ENCODE assay signal across 17 cellular contexts in genomic region chr3:153880493-153880892, GRCh38.
A peak's percentile ranks its signal among the peaks of the same experiment; 100 is the strongest.
DNase-seq lines count a peak whose midpoint lies in the region; ATAC-seq, FAIRE-seq and TF ChIP-seq lines count a peak whose summit lies in the region.
"Had no signal": no experiment of that assay in that cellular context is flagged by ENCODE, and none has a peak within 500 bp of the region (broad histone marks: within the 10 kb centered on the region; RNA-seq: fewer than 3 reads in every experiment).

No MANE protein-coding gene starts in this region.

- TF ChIP-seq CTCF in mammary epithelial cell (conservative IDR thresholded peaks at IDR 0.05 in 1 of 2, IDR thresholded peaks at IDR 0.05 in 1 of 2; ENCODE audit: extremely low read depth in 1 of 2, insufficient read depth in 1 of 2, low read depth in 1 of 2, low read length in 2 of 2), result no peak
- no peak for TF ChIP-seq CTCF in foreskin keratinocyte (conservative IDR thresholded peaks at IDR 0.05)

- no peaks in the 10 kb centered on the region for H3K9me3 ChIP-seq in mammary epithelial cell (replicated peaks; ENCODE audit: insufficient read depth, low read length)
- H3K9me3 ChIP-seq in CD4-positive, alpha-beta memory T cell (ENCODE audit: control insufficient read depth in 1 of 2, low read length in 2 of 2), result no peaks in the 10 kb centered on the region
- H3K9me3 ChIP-seq: BE2C had no signal

- H3K36me3 Mint-ChIP-seq in CD4-positive, alpha-beta memory T cell, result no peaks in the 10 kb centered on the region

- no peaks in the 10 kb centered on the region for H4K20me1 ChIP-seq in mammary epithelial cell (ENCODE audit: insufficient read depth, low read length)

- no peak overlapping the region for H3K4me3 Mint-ChIP-seq in CD4-positive, alpha-beta memory T cell
- H3K4me3 Mint-ChIP-seq: CD4-positive, alpha-beta T cell; H9 had no signal

- ATAC-seq in foreskin keratinocyte, result no peak
- no peak for ATAC-seq in left lobe of liver

- no peak overlapping the region for H3K27ac Mint-ChIP-seq in CD4-positive, alpha-beta memory T cell
- H3K27ac Mint-ChIP-seq: CD4-positive, alpha-beta T cell; H9 had no signal

- no peaks in the 10 kb centered on the region for H3K27me3 ChIP-seq in mammary epithelial cell (ENCODE audit: insufficient read depth, low read length)
- H3K27me3 ChIP-seq in foreskin keratinocyte, result no peaks in the 10 kb centered on the region
- no peaks in the 10 kb centered on the region for H3K27me3 ChIP-seq in CD4-positive, alpha-beta memory T cell (ENCODE audit: insufficient read depth, low read length)
- H3K27me3 ChIP-seq: BE2C had no signal

- H3K4me1 ChIP-seq in mammary epithelial cell (ENCODE audit: insufficient read depth, low read length) (peaks cover 4% of the 10 kb centered on the region), foreskin keratinocyte (peaks cover 4% of the 10 kb centered on the region)
- no peaks in the 10 kb centered on the region for H3K4me1 ChIP-seq in CD4-positive, alpha-beta memory T cell (ENCODE audit: insufficient read depth, low read length)
- H3K4me1 ChIP-seq: BE2C had no signal

- peaks cover 0 to 4% (median 0%) of the 10 kb centered on the region in 8 donors for H3K9me3 Mint-ChIP-seq in CD4-positive, alpha-beta memory T cell
- H3K9me3 Mint-ChIP-seq: CD4-positive, alpha-beta T cell had no signal

- dilution Hi-C loops in mammary epithelial cell (cut with HindIII; ENCODE audit: low sequenced_read_pairs), result no loop called here

- no peaks in the 10 kb centered on the region for H3K4me1 Mint-ChIP-seq in CD4-positive, alpha-beta memory T cell
- H3K4me1 Mint-ChIP-seq: H9 had no signal

- H3K27me3 Mint-ChIP-seq in CD4-positive, alpha-beta memory T cell, result peaks cover 5 to 10% of the 10 kb centered on the region in 2 donors
- H3K27me3 Mint-ChIP-seq: CD4-positive, alpha-beta T cell had no signal

- no peak overlapping the region for H3K9ac ChIP-seq in mammary epithelial cell (ENCODE audit: insufficient read depth, low read length)

- H3K36me3 ChIP-seq in mammary epithelial cell (ENCODE audit: insufficient read depth, low read length), result no peaks in the 10 kb centered on the region
- no peaks in the 10 kb centered on the region for H3K36me3 ChIP-seq in CD4-positive, alpha-beta memory T cell (ENCODE audit: insufficient read depth, low read length)
- H3K36me3 ChIP-seq: BE2C had no signal

- no TSS peak for BruUV-seq in mammary epithelial cell (replicated peaks; lab: Mats Ljungman, UMichigan)

- 82% methylated on average over 2 of the region's 2 CpGs for WGBS in mammary epithelial cell (ENCODE audit: low coverage, missing lambda C conversion rate)

- DNase-seq in GM19239 (ENCODE audit: insufficient read length, low spot score) (no peak), mammary epithelial cell (no peak), foreskin keratinocyte (no peak), left lobe of liver (ENCODE audit: low spot score) (no peak)
- no peak for DNase-seq in CD4-positive, alpha-beta memory T cell
- DNase-seq in stimulated activated CD4-positive, alpha-beta T cell treated with anti-CD3 and anti-CD28 coated beads, Interleukin-15, amount 100 ng/mL, for 24 hours, result no peak
- DNase-seq: ACHN; BE2C; Calu3; CD4-positive, alpha-beta T cell; DMS79 treated with DMSO at 0.1 percent for 48 hours; GF-D8; H9; IMR-90 had no signal

- in situ Hi-C loops in mammary epithelial cell (cut with MboI; ENCODE audit: low sequenced_read_pairs in 2 of 2), result no loop called here

- peak overlapping the region; percentile 86 for H3K27ac ChIP-seq in mammary epithelial cell (ENCODE audit: insufficient read depth, low read depth, low read length)
- H3K27ac ChIP-seq in foreskin keratinocyte, result peak overlapping the region; percentile 11
- H3K27ac ChIP-seq in CD4-positive, alpha-beta memory T cell (ENCODE audit: low read depth, low read length), result no peak overlapping the region
- H3K27ac ChIP-seq: C4-2B had no signal

- intact Hi-C loops in mammary epithelial cell (cut with micrococcal nuclease), result no loop called here
- intact Hi-C loops in CD4-positive, alpha-beta memory T cell (cut with micrococcal nuclease), result no loop called here

- H3K4me2 ChIP-seq in mammary epithelial cell (ENCODE audit: insufficient read depth, low read depth, low read length), result no peak overlapping the region

- no peak overlapping the region for H2AFZ ChIP-seq in mammary epithelial cell (ENCODE audit: low read depth, low read length)

- CTCF ChIA-PET in mammary epithelial cell (lab: Charles Lee; ENCODE audit: low non-redundant PET), result no interaction called here
- CTCF ChIA-PET in CD4-positive, alpha-beta memory T cell (lab: Charles Lee; ENCODE audit: partially characterized antibody), result no interaction called here

- no peak overlapping the region for H3K4me3 ChIP-seq in mammary epithelial cell (replicated peaks in 1 of 3; ENCODE audit: insufficient read depth in 1 of 3, low read depth in 2 of 3, low read length in 3 of 3)
- H3K4me3 ChIP-seq in CD4-positive, alpha-beta memory T cell (ENCODE audit: low read length in 2 of 2), result no peak overlapping the region

- peak; percentile 14 for FAIRE-seq in GM19239 (lab: Jason Lieb, UNC)
- FAIRE-seq: H1, HTR-8/SVneo had no signal

- no peaks in the 10 kb centered on the region for H3K79me2 ChIP-seq in mammary epithelial cell (ENCODE audit: insufficient read depth, low read length)

- POLR2A ChIA-PET in CD4-positive, alpha-beta memory T cell (lab: Charles Lee; ENCODE audit: partially characterized antibody), result no interaction called here
